ENCODE assay signal across 1 cellular context in the genomic region with DNA sequence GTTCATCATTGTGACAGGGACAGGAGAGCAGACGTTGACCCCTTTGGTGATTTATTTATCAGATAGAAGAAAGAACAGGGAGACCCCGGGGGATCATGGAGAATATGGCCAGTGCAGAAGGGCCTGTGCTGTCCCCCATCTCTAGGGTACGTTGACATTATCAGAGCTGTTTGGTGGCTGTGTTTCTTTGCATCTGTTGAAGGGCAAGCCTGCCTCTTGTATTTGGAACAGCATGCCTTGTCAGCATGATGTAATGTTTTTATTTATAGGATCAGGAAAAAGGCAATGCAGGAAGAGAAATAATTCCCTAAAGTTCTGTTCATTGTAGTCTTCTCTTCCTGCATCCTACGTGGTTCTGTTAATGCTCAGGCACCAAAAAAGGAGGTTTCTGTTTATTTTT.
TF ChIP-seq lines count a peak whose summit lies in the region.

No MANE protein-coding gene starts in this region.

TF ChIP-seq in HEK293, 187 proteins besides CTCF, POLR2A, EP300 and RAD21 (continued from another document):
- TF ChIP-seq SALL2 (tag by site-specific recombination; IDR thresholded peaks at IDR 0.05; ENCODE audit: borderline replicate concordance) (no peak), ZNF423 (tag by site-specific recombination; IDR thresholded peaks at IDR 0.05) (no peak)
